In genomic region chr12:46818654-46819053, GRCh38 we compare ENCODE assay signal across 24 cellular contexts. TPM values are rescaled to one million over a fixed set of nuclear protein-coding genes. Genes with fewer than 3 reads are reported as not detected.
"Had no signal": no experiment of that assay in that cellular context is flagged by ENCODE, and none has a peak within 500 bp of the region (broad histone marks: within the 10 kb centered on the region; RNA-seq: fewer than 3 reads in every experiment).

No MANE protein-coding gene starts in this region.

- H3K4me3 ChIP-seq: K562 had no signal

- H3K27ac Mint-ChIP-seq: IgD-negative memory B cell had no signal

- DNase-seq: Kasumi-1, MV-4-11, NCI-H1048, NCI-H1105, NCI-H1417 treated with DMSO at 0.1 percent for 48 hours, NCI-H146, NCI-H1694 treated with DMSO at 0.1 percent for 48 hours, NCI-H1930, NCI-H2081, NCI-H2107, NCI-H2227 treated with DMSO at 0.1 percent for 48 hours, NCI-H524, NCI-H69, NCI-H774, PC-3, SHP77, SK-N-SH had no signal

- H3K27me3 Mint-ChIP-seq: IgD-negative memory B cell had no signal

- H3K36me3 Mint-ChIP-seq: IgD-negative memory B cell had no signal

- ATAC-seq: K562, Panc1, PC-3 had no signal

- H3K4me1 Mint-ChIP-seq: IgD-negative memory B cell had no signal

- H3K4me3 Mint-ChIP-seq: IgD-negative memory B cell had no signal

- H3K9ac ChIP-seq: KMS-11, SK-N-SH had no signal

- H3K27ac ChIP-seq: KMS-11, RWPE1 had no signal

RNA-seq across cellular contexts. Expression of gene SLC38A4, which starts 7.1 kb away (rescaled TPM):
- total RNA-seq: OCI-LY7, PC-3, SK-MEL-5 had no signal
